ENCODE assay signal across 8 cellular contexts in genomic region chr11:74169736-74170458, GRCh38. TPM values are rescaled to one million over a fixed set of nuclear protein-coding genes. Genes with fewer than 3 reads are reported as not detected.
DNase-seq lines count a peak whose midpoint lies in the region; ATAC-seq and TF ChIP-seq lines count a peak whose summit lies in the region.

No MANE protein-coding gene starts in this region.

- no peaks in the 10 kb centered on the region for H3F3A ChIP-seq in neural cell (ENCODE audit: insufficient read depth, low read length, poor library complexity, severe bottlenecking)

- no peak for TF ChIP-seq RAD21 in neural cell (conservative IDR thresholded peaks at IDR 0.05)

- no peaks in the 10 kb centered on the region for H3K9me2 ChIP-seq in neural cell (ENCODE audit: insufficient read depth, low read length)

- intact Hi-C loops in dorsolateral prefrontal cortex (cut with DNase I), result loop anchor here (5.0 to 10.0 kb wide), 5 partner anchors 185 to 383 kb away; partner anchors contain the start of genes UCP2 (in 2 of the 2), MRPL48 (in 1 of the 2) and PGM2L1 (in 1 of the 2)

- H3K4me1 Mint-ChIP-seq in CD4-positive, CD25-positive, alpha-beta regulatory T cell, result peaks cover 0 to 26% (median 21%) of the 10 kb centered on the region in 4 donors

- ATAC-seq in CD4-positive, CD25-positive, alpha-beta regulatory T cell (ENCODE audit: low read depth in 2 of 2), result no peak
- ATAC-seq in HG02623 (IDR thresholded peaks at IDR 0.05; ENCODE audit: unreplicated experiment), result no peak
- ATAC-seq in esophagus mucosa, result no peak
- no peak for ATAC-seq in HG03135 (IDR thresholded peaks at IDR 0.05; ENCODE audit: unreplicated experiment)

- H3K9me3 Mint-ChIP-seq in CD4-positive, CD25-positive, alpha-beta regulatory T cell, result no peaks in the 10 kb centered on the region

- no peak overlapping the region for H3K4me3 Mint-ChIP-seq in CD4-positive, CD25-positive, alpha-beta regulatory T cell

- peaks cover 67% of the 10 kb centered on the region for H3K79me2 ChIP-seq in neural cell (replicated peaks; ENCODE audit: insufficient read depth, low read length)

- H3K4me3 ChIP-seq in CD4-positive, CD25-positive, alpha-beta regulatory T cell (ENCODE audit: low read depth, low read length), result peak overlapping the region; percentile 85
- H3K4me3 ChIP-seq in Jurkat, Clone E6-1 (ENCODE audit: low read length), result peak overlapping the region; percentile 97
- peak overlapping the region; percentile 67 to 99 (median 87) for H3K4me3 ChIP-seq in dorsolateral prefrontal cortex
- peak overlapping the region; percentile 75 for H3K4me3 ChIP-seq in neural cell (ENCODE audit: low read length)

- peak in 1 of 3 donors; percentile 16 for DNase-seq in CD4-positive, CD25-positive, alpha-beta regulatory T cell
- DNase-seq in Jurkat, Clone E6-1 (ENCODE audit: low read depth, low spot score), result no peak
- DNase-seq in dorsolateral prefrontal cortex (no peak), C1 segment of cervical spinal cord (lab: John Stamatoyannopoulos, UW) (no peak)

- no peak overlapping the region for H3K27ac Mint-ChIP-seq in CD4-positive, CD25-positive, alpha-beta regulatory T cell

- no peaks in the 10 kb centered on the region for H3K27me3 ChIP-seq in CD4-positive, CD25-positive, alpha-beta regulatory T cell (ENCODE audit: control insufficient read depth, insufficient read depth, low read length)
- H3K27me3 ChIP-seq in dorsolateral prefrontal cortex (no peaks in the 10 kb centered on the region), neural cell (ENCODE audit: insufficient read depth, low read depth, low read length) (no peaks in the 10 kb centered on the region)

- peaks cover 31% of the 10 kb centered on the region for H3K4me1 ChIP-seq in CD4-positive, CD25-positive, alpha-beta regulatory T cell (ENCODE audit: control insufficient read depth, insufficient read depth, low read length, poor library complexity, severe bottlenecking)

- TF ChIP-seq EP300 in neural cell (conservative IDR thresholded peaks at IDR 0.05; ENCODE audit: poor library complexity, severe bottlenecking), result no peak

- H3K36me3 Mint-ChIP-seq in CD4-positive, CD25-positive, alpha-beta regulatory T cell, result peaks cover 19% of the 10 kb centered on the region

- TF ChIP-seq CTCF in dorsolateral prefrontal cortex (IDR thresholded peaks at IDR 0.05 in 54 of 56, conservative IDR thresholded peaks at IDR 0.05 in 2 of 56; ENCODE audit: low read depth in 1 of 56, partially characterized antibody in 56 of 56) (no peak), neural cell (IDR thresholded peaks at IDR 0.05; ENCODE audit: poor library complexity, severe bottlenecking) (no peak)

- no peaks in the 10 kb centered on the region for H4K20me1 ChIP-seq in neural cell (ENCODE audit: insufficient read depth)

- peak overlapping the region; percentile 80 for H2AFZ ChIP-seq in neural cell (ENCODE audit: low read depth, low read length)

- peak overlapping the region; percentile 81 for H3K9ac ChIP-seq in neural cell (ENCODE audit: low read length)

- H3K27ac ChIP-seq in CD4-positive, CD25-positive, alpha-beta regulatory T cell (ENCODE audit: insufficient read depth, low read length, poor library complexity, severe bottlenecking), result no peak overlapping the region
- H3K27ac ChIP-seq in dorsolateral prefrontal cortex, result peak overlapping the region in 46 of 59 donors; percentile 14 to 93 (median 86)
- peak overlapping the region; percentile 87 for H3K27ac ChIP-seq in neural cell (ENCODE audit: low read length)

- H3K9me3 ChIP-seq in CD4-positive, CD25-positive, alpha-beta regulatory T cell (ENCODE audit: control insufficient read depth in 2 of 2, low read length in 2 of 2), result no peaks in the 10 kb centered on the region
- no peaks in the 10 kb centered on the region for H3K9me3 ChIP-seq in neural cell (ENCODE audit: low read length)

- peaks cover 27% of the 10 kb centered on the region for H3K36me3 ChIP-seq in CD4-positive, CD25-positive, alpha-beta regulatory T cell (ENCODE audit: control insufficient read depth, insufficient read depth, low read length)
- H3K36me3 ChIP-seq in neural cell (ENCODE audit: insufficient read depth, low read length), result no peaks in the 10 kb centered on the region

- no peaks in the 10 kb centered on the region for H3K27me3 Mint-ChIP-seq in CD4-positive, CD25-positive, alpha-beta regulatory T cell

- H3K4me2 ChIP-seq in neural cell (ENCODE audit: low read length), result peak overlapping the region; percentile 64

TF ChIP-seq in neural cell, 6 proteins besides CTCF, POLR2A, EP300 and RAD21:
- no peak for TF ChIP-seq MXI1 (conservative IDR thresholded peaks at IDR 0.05; ENCODE audit: poor library complexity, severe bottlenecking)
- TF ChIP-seq REST (IDR thresholded peaks at IDR 0.05; ENCODE audit: borderline replicate concordance), result peak; percentile 65
- TF ChIP-seq SMC3 (conservative IDR thresholded peaks at IDR 0.05; ENCODE audit: poor library complexity), result no peak
- no peak for TF ChIP-seq TAF1 (IDR thresholded peaks at IDR 0.05; ENCODE audit: low read depth)
- no peak for TF ChIP-seq POLR2AphosphoS5 (IDR thresholded peaks at IDR 0.05)
- no peak for TF ChIP-seq EZH2 (IDR thresholded peaks at IDR 0.05; ENCODE audit: borderline replicate concordance, insufficient read depth, low read length, poor library complexity, severe bottlenecking)

RNA-seq across cellular contexts. Expression of gene C2CD3, which starts 0.9 kb away (rescaled TPM):
- 46.4 TPM for total RNA-seq in CD4-positive, CD25-positive, alpha-beta regulatory T cell
- polyA plus RNA-seq in CD4-positive, CD25-positive, alpha-beta regulatory T cell, result 10 to 100 TPM in 1 of 4 donors, 1 to 10 TPM in 3; 7.2 to 11.0 (median 8.4) TPM
- 23.6 TPM for polyA plus RNA-seq in Jurkat, Clone E6-1 (2012; ENCODE audit: insufficient read depth, insufficient read length)
- total RNA-seq in dorsolateral prefrontal cortex (10 to 100 TPM; 30.0 to 76.8 (median 42.6) TPM), esophagus mucosa (12.4 TPM)
- polyA plus RNA-seq in neural cell, result 11.4 and 13.2 TPM in 2 replicates
- polyA minus RNA-seq in neural cell, result 42.3 and 43.1 TPM in 2 replicates

RNA-seq across cellular contexts. Expression of gene PPME1, which starts 1.2 kb away (rescaled TPM):
- 16.8 TPM for total RNA-seq in CD4-positive, CD25-positive, alpha-beta regulatory T cell
- polyA plus RNA-seq in CD4-positive, CD25-positive, alpha-beta regulatory T cell, result 10 to 100 TPM; 15.7 to 24.6 (median 20.1) TPM
- polyA plus RNA-seq in Jurkat, Clone E6-1 (2012; ENCODE audit: insufficient read depth, insufficient read length), result 62.8 TPM
- total RNA-seq in dorsolateral prefrontal cortex (100 to 1,000 TPM in 73 of 120 experiments, 10 to 100 TPM in 47; 48.5 to 158 (median 108) TPM), esophagus mucosa (38.7 TPM)
- 49.5 and 59.4 TPM in 2 replicates for polyA plus RNA-seq in neural cell
- 57.0 and 70.4 TPM in 2 replicates for polyA minus RNA-seq in neural cell
